16 cellular contexts compared by ENCODE assay signal in genomic region chr1:200872446-200873115, GRCh38. TPM values are rescaled to one million over a fixed set of nuclear protein-coding genes. Genes with fewer than 3 reads are reported as not detected.
A peak's percentile ranks its signal among the peaks of the same experiment; 100 is the strongest.
DNase-seq lines count a peak whose midpoint lies in the region; ATAC-seq and TF ChIP-seq lines count a peak whose summit lies in the region.
"Had no signal": no experiment of that assay in that cellular context is flagged by ENCODE, and none has a peak within 500 bp of the region (broad histone marks: within the 10 kb centered on the region; RNA-seq: fewer than 3 reads in every experiment).

Gene GPR25 (plus strand): TSS chr1:200872981. CDS start chr1:200873038, 57 bp downstream.

- in situ Hi-C loops in mammary epithelial cell (cut with MboI; ENCODE audit: low sequenced_read_pairs in 2 of 2) = no loop called here

- H3K4me3 ChIP-seq in mammary epithelial cell (replicated peaks in 1 of 3; ENCODE audit: insufficient read depth in 1 of 3, low read depth in 2 of 3, low read length in 3 of 3) (peak within 1 kb of the TSS in 1 of 3 experiments; percentile 25), mesodermal cell (ENCODE audit: extremely low read depth, insufficient read depth, low read length, poor library complexity, severe bottlenecking) (peak within 1 kb of the TSS; percentile 5), testis (peak within 1 kb of the TSS; percentile 25 to 46)

- H4K20me1 ChIP-seq in mammary epithelial cell (ENCODE audit: insufficient read depth, low read length) = no peaks in the 10 kb centered on the region

- H2AFZ ChIP-seq in mammary epithelial cell (ENCODE audit: low read depth, low read length) = peak within 1 kb of the TSS; percentile 72

- H3K27ac Mint-ChIP-seq in activated T-cell treated with anti-CD3 and anti-CD28 coated beads, Interleukin-2, amount 50 U/mL, for 72 hours = no peak within 1 kb of the TSS
- H3K27ac Mint-ChIP-seq in activated T-cell treated with anti-CD3 and anti-CD28 coated beads, Interleukin-2, amount 50 U/mL, for 24 hours = no peak within 1 kb of the TSS

- peak within 1 kb of the TSS; percentile 82 for H3K4me2 ChIP-seq in mammary epithelial cell (ENCODE audit: insufficient read depth, low read depth, low read length)

- no peaks in the 10 kb centered on the region for H3K79me2 ChIP-seq in mammary epithelial cell (ENCODE audit: insufficient read depth, low read length)

- intact Hi-C loops in mammary epithelial cell (cut with micrococcal nuclease) (no loop called here), testis (cut with DNase I; ENCODE audit: low total_unique reads) (no loop called here)

- H3K9me3 ChIP-seq in mammary epithelial cell (replicated peaks; ENCODE audit: insufficient read depth, low read length) (no peaks in the 10 kb centered on the region), mesodermal cell (ENCODE audit: control insufficient read depth, low read length) (no peaks in the 10 kb centered on the region), testis (no peaks in the 10 kb centered on the region)

- no peak within 1 kb of the TSS for H3K27ac ChIP-seq in mammary epithelial cell (ENCODE audit: insufficient read depth, low read depth, low read length)
- H3K27ac ChIP-seq in mesodermal cell (ENCODE audit: low read depth, low read length, severe bottlenecking) = no peak within 1 kb of the TSS
- no peak within 1 kb of the TSS for H3K27ac ChIP-seq in testis

- H3K36me3 ChIP-seq in mammary epithelial cell (ENCODE audit: insufficient read depth, low read length) (no peaks in the 10 kb centered on the region), mesodermal cell (ENCODE audit: control insufficient read depth, insufficient read depth, low read length) (no peaks in the 10 kb centered on the region), testis (ENCODE audit: low read depth, missing control alignments) (no peaks in the 10 kb centered on the region)

- peaks cover 36% of the 10 kb centered on the region for H3K4me1 Mint-ChIP-seq in activated T-cell treated with anti-CD3 and anti-CD28 coated beads, Interleukin-2, amount 50 U/mL, for 72 hours (ENCODE audit: low read depth)
- H3K4me1 Mint-ChIP-seq in activated T-cell treated with anti-CD3 and anti-CD28 coated beads, Interleukin-2, amount 50 U/mL, for 24 hours (ENCODE audit: low read depth) = peaks cover 54% of the 10 kb centered on the region

- H3K27me3 ChIP-seq in mammary epithelial cell (ENCODE audit: insufficient read depth, low read length) (peaks cover 18% of the 10 kb centered on the region), testis (no peaks in the 10 kb centered on the region)

- TF ChIP-seq CTCF in mammary epithelial cell (conservative IDR thresholded peaks at IDR 0.05 in 1 of 2, IDR thresholded peaks at IDR 0.05 in 1 of 2; ENCODE audit: extremely low read depth in 1 of 2, insufficient read depth in 1 of 2, low read depth in 1 of 2, low read length in 2 of 2) (no peak), testis (IDR thresholded peaks at IDR 0.05) (no peak)

- no peak within 1 kb of the TSS for H3K9ac ChIP-seq in mammary epithelial cell (ENCODE audit: insufficient read depth, low read length)

- no TSS peak for BruUV-seq in mammary epithelial cell (replicated peaks; lab: Mats Ljungman, UMichigan)

- WGBS in mammary epithelial cell (ENCODE audit: low coverage, missing lambda C conversion rate) = 98% methylated on average over 11 of the region's 23 CpGs
- WGBS in mesodermal cell (ENCODE audit: insufficient coverage in 2 of 2), 2 experiments = 82 to 97% methylated on average over 13 to 17 of the region's 23 CpGs
- 55 to 64% methylated on average over 10 to 23 of the region's 23 CpGs for WGBS in testis, 2 donors

- H3K27me3 Mint-ChIP-seq in activated T-cell treated with anti-CD3 and anti-CD28 coated beads, Interleukin-2, amount 50 U/mL, for 72 hours (ENCODE audit: low read depth) = peaks cover 76% of the 10 kb centered on the region
- H3K27me3 Mint-ChIP-seq in activated T-cell treated with anti-CD3 and anti-CD28 coated beads, Interleukin-2, amount 50 U/mL, for 24 hours = peaks cover 68% of the 10 kb centered on the region

- H3K4me1 ChIP-seq in mammary epithelial cell (ENCODE audit: insufficient read depth, low read length) = peaks cover 8% of the 10 kb centered on the region
- H3K4me1 ChIP-seq in mesodermal cell (ENCODE audit: control insufficient read depth, insufficient read depth, low read length, poor library complexity, severe bottlenecking) = no peaks in the 10 kb centered on the region
- no peaks in the 10 kb centered on the region for H3K4me1 ChIP-seq in testis

- no peaks in the 10 kb centered on the region for H3K9me3 Mint-ChIP-seq in activated T-cell treated with anti-CD3 and anti-CD28 coated beads, Interleukin-2, amount 50 U/mL, for 72 hours
- H3K9me3 Mint-ChIP-seq in activated T-cell treated with anti-CD3 and anti-CD28 coated beads, Interleukin-2, amount 50 U/mL, for 24 hours = no peaks in the 10 kb centered on the region

- ATAC-seq in activated T-cell treated with anti-CD3 and anti-CD28 coated beads, Interleukin-2, amount 50 U/mL, for 72 hours (replicated peaks in 1 of 2) = no peak
- no peak for ATAC-seq in HG03095 (IDR thresholded peaks at IDR 0.05; ENCODE audit: unreplicated experiment)

- dilution Hi-C loops in mammary epithelial cell (cut with HindIII; ENCODE audit: low sequenced_read_pairs) = no loop called here

- DNase-seq in activated T-cell treated with anti-CD3 and anti-CD28 coated beads, Interleukin-2, amount 50 U/mL, for 72 hours = no peak
- no peak for DNase-seq in activated T-cell treated with anti-CD3 and anti-CD28 coated beads, Interleukin-2, amount 50 U/mL, for 24 hours
- DNase-seq in mammary epithelial cell (no peak), testis (no peak), NCI-H446 (lab: John Stamatoyannopoulos, UW) (no peak)
- DNase-seq in stimulated activated naive CD4-positive, alpha-beta T cell (lab: John Stamatoyannopoulos, UW) = no peak
- DNase-seq: KG1; NCI-H2081 treated with DMSO at 0.1 percent for 48 hours; stimulated activated CD4-positive, alpha-beta T cell treated with anti-CD3 and anti-CD28 coated beads, Interleukin-2, amount 100 ng/mL, for 24 hours had no signal

- TF ChIP-seq POLR2A in testis (IDR thresholded peaks at IDR 0.05) = no peak

- CTCF ChIA-PET in mammary epithelial cell (lab: Charles Lee; ENCODE audit: low non-redundant PET) = no interaction called here

- H3K36me3 Mint-ChIP-seq in activated T-cell treated with anti-CD3 and anti-CD28 coated beads, Interleukin-2, amount 50 U/mL, for 72 hours (ENCODE audit: insufficient read depth in 2 of 2) = no peaks in the 10 kb centered on the region
- no peaks in the 10 kb centered on the region for H3K36me3 Mint-ChIP-seq in activated T-cell treated with anti-CD3 and anti-CD28 coated beads, Interleukin-2, amount 50 U/mL, for 24 hours (ENCODE audit: low read depth)

- H3K4me3 Mint-ChIP-seq in activated T-cell treated with anti-CD3 and anti-CD28 coated beads, Interleukin-2, amount 50 U/mL, for 72 hours = peak within 1 kb of the TSS; percentile 7 to 39
- no peak within 1 kb of the TSS for H3K4me3 Mint-ChIP-seq in activated T-cell treated with anti-CD3 and anti-CD28 coated beads, Interleukin-2, amount 50 U/mL, for 24 hours

RNA-seq across cellular contexts. Expression of gene GPR25, which starts in this region (rescaled TPM):
- total RNA-seq in activated T-cell treated with anti-CD3 and anti-CD28 coated beads, Interleukin-2, amount 50 U/mL, for 72 hours = not detected
- total RNA-seq in mammary epithelial cell = not detected
- not detected for polyA plus RNA-seq in mammary epithelial cell
- not detected for polyA minus RNA-seq in mammary epithelial cell
- not detected for polyA plus RNA-seq in mesodermal cell (2013, experiment 1 of 2)
- polyA plus RNA-seq in mesodermal cell (2013, experiment 2 of 2) = not detected
- total RNA-seq in testis = under 1 TPM in 1 of 2 donors, not detected in 1; 0.87 TPM
- polyA plus RNA-seq in testis (ENCODE audit: insufficient read depth, low read depth, low replicate concordance) = not detected
- total RNA-seq: A172, dermis microvascular lymphatic vessel endothelial cell, OCI-LY7, ureter had no signal
- polyA plus RNA-seq: neural cell had no signal
